Comparison of ENCODE assay signal across 8 cellular contexts in genomic region chr5:80654391-80655230, GRCh38. TPM values are rescaled to one million over a fixed set of nuclear protein-coding genes. Genes with fewer than 3 reads are reported as not detected.
DNase-seq lines count a peak whose midpoint lies in the region; ATAC-seq and TF ChIP-seq lines count a peak whose summit lies in the region.

DHFR (minus strand) TSS chr5:80654983; CDS start chr5:80654489, 494 bp downstream.
MSH3 (plus strand) TSS chr5:80654652; CDS start chr5:80654728, 76 bp downstream.

- TF ChIP-seq CTCF in KMS-11 (conservative IDR thresholded peaks at IDR 0.05; ENCODE audit: low read depth, low read length), result peak; percentile 37; the same call in 1 of the 2 replicates

- peak; percentile 88 for DNase-seq in DMS114 treated with DMSO at 0.1 percent for 48 hours (lab: John Stamatoyannopoulos, UW; ENCODE audit: unreplicated experiment)
- DNase-seq in activated T-cell treated with anti-CD3 and anti-CD28 coated beads, Interleukin-2, amount 50 U/mL, for 24 hours, result peak; percentile 92
- peak; percentile 95 for DNase-seq in stimulated activated CD8-positive, alpha-beta memory T cell treated with anti-CD3 and anti-CD28 coated beads, Interleukin-4, amount 100 ng/mL, for 48 hours

- H3K27me3 Mint-ChIP-seq in activated T-cell treated with anti-CD3 and anti-CD28 coated beads, Interleukin-2, amount 50 U/mL, for 24 hours, result no peaks in the 10 kb centered on the region

- no peak within 1 kb of the TSS for H3K4me3 Mint-ChIP-seq in activated T-cell treated with anti-CD3 and anti-CD28 coated beads, Interleukin-2, amount 50 U/mL, for 24 hours

- H3K4me1 Mint-ChIP-seq in activated T-cell treated with anti-CD3 and anti-CD28 coated beads, Interleukin-2, amount 50 U/mL, for 24 hours (ENCODE audit: low read depth), result peaks cover 26% of the 10 kb centered on the region

- no peaks in the 10 kb centered on the region for H4K20me1 ChIP-seq in KMS-11 (ENCODE audit: insufficient read depth)

- ATAC-seq in GM21619 (IDR thresholded peaks at IDR 0.05; ENCODE audit: unreplicated experiment) (peak; percentile 36), esophagus mucosa (peak; percentile 81)

- H3K79me2 ChIP-seq in KMS-11 (ENCODE audit: insufficient read depth, low read depth), result peaks cover 27% of the 10 kb centered on the region

- peak within 1 kb of the TSS; percentile 52 for H2AFZ ChIP-seq in KMS-11 (ENCODE audit: low read depth)

- H3K9me3 ChIP-seq in mucosa of stomach (ENCODE audit: control insufficient read depth, low read length), result no peaks in the 10 kb centered on the region

- H3K36me3 ChIP-seq in KMS-11 (ENCODE audit: insufficient read depth), result peaks cover 9% of the 10 kb centered on the region; the same call in 1 of the 2 replicates
- H3K36me3 ChIP-seq in mucosa of stomach (ENCODE audit: control insufficient read depth, insufficient read depth, low read length), result no peaks in the 10 kb centered on the region

- H3K27ac Mint-ChIP-seq in activated T-cell treated with anti-CD3 and anti-CD28 coated beads, Interleukin-2, amount 50 U/mL, for 24 hours, result peak within 1 kb of the TSS; percentile 98

- H3K27me3 ChIP-seq in KMS-11 (ENCODE audit: insufficient read depth, low read depth), result no peaks in the 10 kb centered on the region
- H3K27me3 ChIP-seq in mucosa of stomach (ENCODE audit: control insufficient read depth, insufficient read depth, low read length), result no peaks in the 10 kb centered on the region

- no peaks in the 10 kb centered on the region for H3K9me3 Mint-ChIP-seq in activated T-cell treated with anti-CD3 and anti-CD28 coated beads, Interleukin-2, amount 50 U/mL, for 24 hours

- H3K4me1 ChIP-seq in KMS-11 (ENCODE audit: low read depth, poor library complexity, severe bottlenecking) (peaks cover 19% of the 10 kb centered on the region), mucosa of stomach (ENCODE audit: control insufficient read depth, insufficient read depth, low read length) (no peaks in the 10 kb centered on the region)

- H3K9ac ChIP-seq in KMS-11 (peak within 1 kb of the TSS; percentile 91), mucosa of stomach (ENCODE audit: low read length) (peak within 1 kb of the TSS; percentile 79)

- peak within 1 kb of the TSS; percentile 94 for H3K27ac ChIP-seq in KMS-11

- H3K4me3 ChIP-seq in KMS-11 (IDR thresholded peaks at IDR 0.05; ENCODE audit: insufficient read depth, low read depth, low read length) (no peak within 1 kb of the TSS), mucosa of stomach (ENCODE audit: low read length) (peak within 1 kb of the TSS; percentile 89)

- H3K4me2 ChIP-seq in KMS-11, result peak within 1 kb of the TSS; percentile 91

- H3K36me3 Mint-ChIP-seq in activated T-cell treated with anti-CD3 and anti-CD28 coated beads, Interleukin-2, amount 50 U/mL, for 24 hours (ENCODE audit: low read depth), result peaks cover 54% of the 10 kb centered on the region

TF ChIP-seq in PFSK-1, 5 proteins besides CTCF, POLR2A, EP300 and RAD21:
- peak; percentile 95 for TF ChIP-seq POLR2AphosphoS5 (IDR thresholded peaks at IDR 0.05; ENCODE audit: low read depth, low read length)
- no peak for TF ChIP-seq FOXP2 (optimal IDR thresholded peaks at IDR 0.05; ENCODE audit: borderline replicate concordance, extremely low read depth, extremely low read length, insufficient read depth)
TF ChIP-seq in PFSK-1: peak in this region for 1.

RNA-seq across cellular contexts. Expression of gene DHFR, which starts in this region (rescaled TPM):
- 13.8 TPM for polyA plus RNA-seq in PFSK-1 (2012; ENCODE audit: insufficient read length, low read depth)
- 15.2 TPM for total RNA-seq in esophagus mucosa

RNA-seq across cellular contexts. Expression of gene MSH3, which starts in this region (rescaled TPM):
- 4.8 TPM for polyA plus RNA-seq in PFSK-1 (2012; ENCODE audit: insufficient read length, low read depth)
- 11.4 TPM for total RNA-seq in esophagus mucosa
